Comparison of ENCODE assay signal across 11 cellular contexts in genomic region chr22:23251445-23252093, GRCh38.
DNase-seq lines count a peak whose midpoint lies in the region; FAIRE-seq and TF ChIP-seq lines count a peak whose summit lies in the region.
"Had no signal": no experiment of that assay in that cellular context is flagged by ENCODE, and none has a peak within 500 bp of the region (broad histone marks: within the 10 kb centered on the region; RNA-seq: fewer than 3 reads in every experiment).

No MANE protein-coding gene starts in this region.

- H2AFZ ChIP-seq in smooth muscle cell (ENCODE audit: low read depth) = no peak overlapping the region

- no peak overlapping the region for H3K4me2 ChIP-seq in smooth muscle cell

- no peak for TF ChIP-seq CTCF in smooth muscle cell (IDR thresholded peaks at IDR 0.05; ENCODE audit: borderline replicate concordance, insufficient read depth, poor library complexity, severe bottlenecking)

- H3K9me3 ChIP-seq in smooth muscle cell (replicated peaks; ENCODE audit: low read depth) = no peaks in the 10 kb centered on the region

- no peak overlapping the region for H3K27ac ChIP-seq in smooth muscle cell (ENCODE audit: low read depth)
- H3K27ac ChIP-seq: 22Rv1 had no signal

- peak; percentile 41 for DNase-seq in DMS 273 (lab: John Stamatoyannopoulos, UW; ENCODE audit: unreplicated experiment)
- no peak for DNase-seq in DMS 273 treated with DMSO at 0.1 percent for 48 hours (lab: John Stamatoyannopoulos, UW)
- DNase-seq in LoVo (ENCODE audit: low spot score) = peak; percentile 19
- peak; percentile 60 for DNase-seq in amniotic epithelial cell (ENCODE audit: low read depth)
- peak; percentile 27 for DNase-seq in myocyte (ENCODE audit: low read depth)
- no peak for DNase-seq in frontal cortex (ENCODE audit: low spot score in 2 of 2)
- DNase-seq in smooth muscle cell (lab: John Stamatoyannopoulos, UW; ENCODE audit: unreplicated experiment) = no peak
- no peak for DNase-seq in NCI-H226
- DNase-seq: SHP77 treated with DMSO at 0.1 percent for 48 hours; stimulated activated CD4-positive, alpha-beta T cell treated with anti-CD3 and anti-CD28 coated beads, Interleukin-4, amount 100 ng/mL, for 4 hours had no signal

- peaks cover 7% of the 10 kb centered on the region for H3K4me1 ChIP-seq in smooth muscle cell (ENCODE audit: low read depth)

- H3K36me3 ChIP-seq in smooth muscle cell (ENCODE audit: low read depth) = no peaks in the 10 kb centered on the region

- H3K27me3 ChIP-seq in smooth muscle cell (ENCODE audit: low read depth) = no peaks in the 10 kb centered on the region

- WGBS in smooth muscle cell (ENCODE audit: low lambda C conversion rate) = 87% methylated on average over 8 of the region's 8 CpGs

- FAIRE-seq in frontal cortex (lab: Jason Lieb, UNC) = no peak

- peaks cover 95% of the 10 kb centered on the region for H4K20me1 ChIP-seq in smooth muscle cell (ENCODE audit: low read depth)

- H3K9ac ChIP-seq in smooth muscle cell (ENCODE audit: low read depth) = no peak overlapping the region

- no peak overlapping the region for H3K4me3 ChIP-seq in smooth muscle cell

- no peaks in the 10 kb centered on the region for H3F3A ChIP-seq in smooth muscle cell (ENCODE audit: low read depth)

- peaks cover 12% of the 10 kb centered on the region for H3K79me2 ChIP-seq in smooth muscle cell (ENCODE audit: low read depth)

Comparison
In these comparisons a context has a peak if more than half of its experiments do, and no peak if none do; other contexts are left out.
1. DNase-seq: peak in DMS 273 (single experiment), LoVo (single experiment), amniotic epithelial cell (single experiment) and myocyte (single experiment); none in DMS 273 treated with DMSO at 0.1 percent for 48 hours (single experiment), frontal cortex (0 of 2), smooth muscle cell (single experiment) and NCI-H226 (single experiment).